8 cellular contexts compared by ENCODE assay signal in the genomic region with DNA sequence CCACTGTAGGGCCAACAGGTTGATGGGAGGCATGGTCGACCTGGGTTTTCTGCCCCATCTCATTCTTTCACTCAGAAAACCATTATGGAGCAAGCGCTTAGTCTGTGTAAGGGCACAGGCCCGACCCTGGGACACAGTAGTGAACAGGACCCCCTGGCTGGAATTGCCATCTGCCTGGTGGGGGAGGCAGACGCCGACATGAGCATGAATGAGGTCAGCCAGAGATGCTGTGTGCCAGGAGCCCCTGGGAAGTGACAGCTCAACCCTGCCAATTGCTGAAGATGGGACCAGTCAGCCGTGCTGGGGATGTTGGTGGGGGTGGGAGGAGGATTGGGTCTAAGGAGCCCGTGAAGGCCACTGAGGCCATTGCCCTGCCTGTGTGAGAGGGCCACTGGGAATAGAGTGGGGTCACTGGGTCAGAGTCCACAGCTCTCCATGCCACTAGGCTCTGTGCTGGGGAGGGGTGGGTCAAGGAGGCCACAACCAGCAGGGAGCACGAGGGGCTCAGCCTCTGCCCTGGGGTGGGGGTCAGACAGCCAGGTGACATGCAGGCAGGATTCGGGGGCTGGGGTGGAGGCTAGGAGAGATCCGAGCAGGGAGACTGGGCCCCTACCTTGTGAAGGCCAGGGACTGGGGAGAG.
"Had no signal": no experiment of that assay in that cellular context is flagged by ENCODE, and none has a peak within 500 bp of the region (broad histone marks: within the 10 kb centered on the region; RNA-seq: fewer than 3 reads in every experiment).

No MANE protein-coding gene starts in this region.

- H3K9ac ChIP-seq: GM23248 had no signal

- H3K27ac Mint-ChIP-seq: H9 had no signal

- H3K4me3 Mint-ChIP-seq: H9 had no signal

- FAIRE-seq: H54, HTR-8/SVneo, K562 had no signal

- H2AFZ ChIP-seq: GM23248 had no signal

- H3K27ac ChIP-seq: GM23248 had no signal

- H3K4me3 ChIP-seq: GM23248, K562 had no signal

- DNase-seq: GM23248, GOT3, H9, HCEC 1CT, IMR-90 had no signal
